In genomic region chr16:50303041-50303604, GRCh38 we compare ENCODE assay signal across 12 cellular contexts. TPM values are rescaled to one million over a fixed set of nuclear protein-coding genes. Genes with fewer than 3 reads are reported as not detected.
DNase-seq lines count a peak whose midpoint lies in the region; ATAC-seq and TF ChIP-seq lines count a peak whose summit lies in the region.
"Had no signal": no experiment of that assay in that cellular context is flagged by ENCODE, and none has a peak within 500 bp of the region (broad histone marks: within the 10 kb centered on the region; RNA-seq: fewer than 3 reads in every experiment).

No MANE protein-coding gene starts in this region.

- H3K9me3 ChIP-seq in Peyer's patch = no peaks in the 10 kb centered on the region

- H3K27me3 ChIP-seq in Peyer's patch = no peaks in the 10 kb centered on the region

- no peaks in the 10 kb centered on the region for H3K9me3 Mint-ChIP-seq in activated CD4-positive, alpha-beta memory T cell treated with anti-CD3 and anti-CD28 coated beads for 36 hours
- no peaks in the 10 kb centered on the region for H3K9me3 Mint-ChIP-seq in activated CD4-positive, alpha-beta memory T cell treated with anti-CD3 and anti-CD28 coated beads, Interleukin-2, amount 10 ng/mL, durations not matched to agents 7 days and 5 days
- no peaks in the 10 kb centered on the region for H3K9me3 Mint-ChIP-seq in immature natural killer cell
- no peaks in the 10 kb centered on the region for H3K9me3 Mint-ChIP-seq in stimulated activated effector memory CD8-positive, alpha-beta T cell treated with anti-CD3 and anti-CD28 coated beads, Interleukin-12 subunit alpha, Interleukin-12 subunit beta, amount 100 ng/mL, for 72 hours
- no peaks in the 10 kb centered on the region for H3K9me3 Mint-ChIP-seq in progenitor cell of endocrine pancreas (ENCODE audit: low read depth)

- no peak for ATAC-seq in stimulated activated effector memory CD8-positive, alpha-beta T cell treated with anti-CD3 and anti-CD28 coated beads, Interleukin-12 subunit alpha, Interleukin-12 subunit beta, amount 100 ng/mL, for 72 hours
- ATAC-seq: right cardiac atrium had no signal

- intact Hi-C loops in activated CD4-positive, alpha-beta memory T cell treated with anti-CD3 and anti-CD28 coated beads for 36 hours (cut with micrococcal nuclease) = no loop called here

- H3K27me3 Mint-ChIP-seq in activated CD4-positive, alpha-beta memory T cell treated with anti-CD3 and anti-CD28 coated beads for 36 hours = no peaks in the 10 kb centered on the region
- no peaks in the 10 kb centered on the region for H3K27me3 Mint-ChIP-seq in activated CD4-positive, alpha-beta memory T cell treated with anti-CD3 and anti-CD28 coated beads, Interleukin-2, amount 10 ng/mL, durations not matched to agents 7 days and 5 days
- H3K27me3 Mint-ChIP-seq in immature natural killer cell (ENCODE audit: low read depth in 3 of 3) (peaks cover 2 to 9% (median 7%) of the 10 kb centered on the region in 3 donors), progenitor cell of endocrine pancreas (no peaks in the 10 kb centered on the region)

- peak overlapping the region; percentile 49 for H3K27ac Mint-ChIP-seq in activated CD4-positive, alpha-beta memory T cell treated with anti-CD3 and anti-CD28 coated beads for 36 hours
- H3K27ac Mint-ChIP-seq in activated CD4-positive, alpha-beta memory T cell treated with anti-CD3 and anti-CD28 coated beads, Interleukin-2, amount 10 ng/mL, durations not matched to agents 7 days and 5 days = no peak overlapping the region
- H3K27ac Mint-ChIP-seq in immature natural killer cell = peak overlapping the region; percentile 22 to 88 (median 79)
- H3K27ac Mint-ChIP-seq in stimulated activated effector memory CD8-positive, alpha-beta T cell treated with anti-CD3 and anti-CD28 coated beads, Interleukin-12 subunit alpha, Interleukin-12 subunit beta, amount 100 ng/mL, for 72 hours = peak overlapping the region; percentile 76
- H3K27ac Mint-ChIP-seq in progenitor cell of endocrine pancreas = no peak overlapping the region

- no peak overlapping the region for H3K4me3 ChIP-seq in Peyer's patch

- TF ChIP-seq CTCF in Peyer's patch (IDR thresholded peaks at IDR 0.05) = no peak
- TF ChIP-seq CTCF in progenitor cell of endocrine pancreas (IDR thresholded peaks at IDR 0.05; ENCODE audit: unreplicated experiment) = no peak

- no peak overlapping the region for H3K4me3 Mint-ChIP-seq in activated CD4-positive, alpha-beta memory T cell treated with anti-CD3 and anti-CD28 coated beads for 36 hours
- no peak overlapping the region for H3K4me3 Mint-ChIP-seq in activated CD4-positive, alpha-beta memory T cell treated with anti-CD3 and anti-CD28 coated beads, Interleukin-2, amount 10 ng/mL, durations not matched to agents 7 days and 5 days
- no peak overlapping the region for H3K4me3 Mint-ChIP-seq in immature natural killer cell
- H3K4me3 Mint-ChIP-seq in stimulated activated effector memory CD8-positive, alpha-beta T cell treated with anti-CD3 and anti-CD28 coated beads, Interleukin-12 subunit alpha, Interleukin-12 subunit beta, amount 100 ng/mL, for 72 hours = no peak overlapping the region
- no peak overlapping the region for H3K4me3 Mint-ChIP-seq in progenitor cell of endocrine pancreas (ENCODE audit: low read depth)

- H3K4me1 Mint-ChIP-seq in activated CD4-positive, alpha-beta memory T cell treated with anti-CD3 and anti-CD28 coated beads for 36 hours (ENCODE audit: low read depth) = no peaks in the 10 kb centered on the region
- H3K4me1 Mint-ChIP-seq in activated CD4-positive, alpha-beta memory T cell treated with anti-CD3 and anti-CD28 coated beads, Interleukin-2, amount 10 ng/mL, durations not matched to agents 7 days and 5 days = peaks cover 2% of the 10 kb centered on the region
- H3K4me1 Mint-ChIP-seq in immature natural killer cell (peaks cover 8 to 18% of the 10 kb centered on the region in 2 donors), progenitor cell of endocrine pancreas (ENCODE audit: low read depth) (peaks cover 6% of the 10 kb centered on the region)
- H3K4me1 Mint-ChIP-seq in stimulated activated effector memory CD8-positive, alpha-beta T cell treated with anti-CD3 and anti-CD28 coated beads, Interleukin-12 subunit alpha, Interleukin-12 subunit beta, amount 100 ng/mL, for 72 hours = peaks cover 5% of the 10 kb centered on the region

- H3K4me1 ChIP-seq in Peyer's patch = peaks cover 0 to 8% (median 0%) of the 10 kb centered on the region in 4 donors

- no peak for DNase-seq in activated CD4-positive, alpha-beta memory T cell treated with anti-CD3 and anti-CD28 coated beads for 36 hours
- no peak for DNase-seq in activated CD4-positive, alpha-beta memory T cell treated with anti-CD3 and anti-CD28 coated beads, Interleukin-2, amount 10 ng/mL, durations not matched to agents 7 days and 5 days
- DNase-seq in Peyer's patch (peak in 2 of 3 donors; percentile 28 to 36), immature natural killer cell (no peak), SW480 (ENCODE audit: low spot score) (no peak), progenitor cell of endocrine pancreas (ENCODE audit: low spot score, unreplicated experiment) (no peak)
- DNase-seq in stimulated activated effector memory CD8-positive, alpha-beta T cell treated with anti-CD3 and anti-CD28 coated beads, Interleukin-12 subunit alpha, Interleukin-12 subunit beta, amount 100 ng/mL, for 72 hours (ENCODE audit: low spot score in 2 of 2) = no peak
- no peak for DNase-seq in stimulated activated CD8-positive, alpha-beta memory T cell treated with anti-CD3 and anti-CD28 coated beads, Interleukin-4, amount 100 ng/mL, for 48 hours
- DNase-seq: central memory CD4-positive, alpha-beta T cell; NCI-H1105 treated with DMSO at 0.1 percent for 48 hours; NCI-H524 treated with DMSO at 0.1 percent for 48 hours had no signal

- no peak overlapping the region for H3K27ac ChIP-seq in Peyer's patch

- H3K36me3 Mint-ChIP-seq in activated CD4-positive, alpha-beta memory T cell treated with anti-CD3 and anti-CD28 coated beads for 36 hours = peaks cover 26% of the 10 kb centered on the region
- peaks cover 45% of the 10 kb centered on the region for H3K36me3 Mint-ChIP-seq in activated CD4-positive, alpha-beta memory T cell treated with anti-CD3 and anti-CD28 coated beads, Interleukin-2, amount 10 ng/mL, durations not matched to agents 7 days and 5 days (ENCODE audit: low read depth)
- peaks cover 0 to 4% (median 3%) of the 10 kb centered on the region in 3 donors for H3K36me3 Mint-ChIP-seq in immature natural killer cell
- peaks cover 78% of the 10 kb centered on the region for H3K36me3 Mint-ChIP-seq in stimulated activated effector memory CD8-positive, alpha-beta T cell treated with anti-CD3 and anti-CD28 coated beads, Interleukin-12 subunit alpha, Interleukin-12 subunit beta, amount 100 ng/mL, for 72 hours
- no peaks in the 10 kb centered on the region for H3K36me3 Mint-ChIP-seq in progenitor cell of endocrine pancreas (ENCODE audit: insufficient read depth)

- peaks cover 0 to 11% (median 0%) of the 10 kb centered on the region in 3 donors for H3K36me3 ChIP-seq in Peyer's patch

- CTCF ChIA-PET in activated CD4-positive, alpha-beta memory T cell treated with anti-CD3 and anti-CD28 coated beads for 36 hours (lab: Charles Lee) = no interaction called here
- CTCF ChIA-PET in activated CD4-positive, alpha-beta memory T cell treated with anti-CD3 and anti-CD28 coated beads, Interleukin-2, amount 10 ng/mL, durations not matched to agents 7 days and 5 days (lab: Charles Lee) = no interaction called here

- POLR2A ChIA-PET in activated CD4-positive, alpha-beta memory T cell treated with anti-CD3 and anti-CD28 coated beads for 36 hours (lab: Charles Lee) = interaction anchor here (1.4 kb wide), 1 partner anchor 10 kb away, joined by 3 read pairs; no protein-coding TSS in a partner anchor
- POLR2A ChIA-PET in activated CD4-positive, alpha-beta memory T cell treated with anti-CD3 and anti-CD28 coated beads, Interleukin-2, amount 10 ng/mL, durations not matched to agents 7 days and 5 days (lab: Charles Lee) = no interaction called here

- TF ChIP-seq POLR2A in Peyer's patch (IDR thresholded peaks at IDR 0.05) = no peak

RNA-seq across cellular contexts. Expression of gene ADCY7, which starts 36.8 kb away (rescaled TPM):
- 100 to 1,000 TPM in 1 of 2 experiments, 10 to 100 TPM in 1; 100.0 to 107 TPM for total RNA-seq in activated CD4-positive, alpha-beta memory T cell treated with anti-CD3 and anti-CD28 coated beads for 36 hours
- total RNA-seq in activated CD4-positive, alpha-beta memory T cell treated with anti-CD3 and anti-CD28 coated beads, Interleukin-2, amount 10 ng/mL, durations not matched to agents 7 days and 5 days = 100 to 1,000 TPM; 266 to 270 TPM
- 10 to 100 TPM in 3 of 4 donors, 1 to 10 TPM in 1; 6.5 to 67.7 (median 21.5) TPM for total RNA-seq in Peyer's patch
- polyA plus RNA-seq in immature natural killer cell = 100 to 1,000 TPM in 2 of 3 donors, 10 to 100 TPM in 1; 97.6 to 209 (median 108) TPM
- 16.8 and 17.0 TPM in 2 replicates for total RNA-seq in progenitor cell of endocrine pancreas

Comparison
In these comparisons a context has a peak if more than half of its experiments do, and no peak if none do; other contexts are left out.
1. H3K27ac Mint-ChIP-seq: peak in activated CD4-positive, alpha-beta memory T cell treated with anti-CD3 and anti-CD28 coated beads for 36 hours (single experiment), immature natural killer cell (6 of 6) and stimulated activated effector memory CD8-positive, alpha-beta T cell treated with anti-CD3 and anti-CD28 coated beads, Interleukin-12 subunit alpha, Interleukin-12 subunit beta, amount 100 ng/mL, for 72 hours (single experiment); none in activated CD4-positive, alpha-beta memory T cell treated with anti-CD3 and anti-CD28 coated beads, Interleukin-2, amount 10 ng/mL, durations not matched to agents 7 days and 5 days (single experiment) and progenitor cell of endocrine pancreas (single experiment).
2. DNase-seq: peak in Peyer's patch (2 of 3); none in activated CD4-positive, alpha-beta memory T cell treated with anti-CD3 and anti-CD28 coated beads for 36 hours (single experiment), activated CD4-positive, alpha-beta memory T cell treated with anti-CD3 and anti-CD28 coated beads, Interleukin-2, amount 10 ng/mL, durations not matched to agents 7 days and 5 days (single experiment), immature natural killer cell (0 of 3), stimulated activated effector memory CD8-positive, alpha-beta T cell treated with anti-CD3 and anti-CD28 coated beads, Interleukin-12 subunit alpha, Interleukin-12 subunit beta, amount 100 ng/mL, for 72 hours (0 of 2), stimulated activated CD8-positive, alpha-beta memory T cell treated with anti-CD3 and anti-CD28 coated beads, Interleukin-4, amount 100 ng/mL, for 48 hours (single experiment), SW480 (single experiment) and progenitor cell of endocrine pancreas (single experiment).